Comparison of ENCODE assay signal across 8 cellular contexts in the genomic region with DNA sequence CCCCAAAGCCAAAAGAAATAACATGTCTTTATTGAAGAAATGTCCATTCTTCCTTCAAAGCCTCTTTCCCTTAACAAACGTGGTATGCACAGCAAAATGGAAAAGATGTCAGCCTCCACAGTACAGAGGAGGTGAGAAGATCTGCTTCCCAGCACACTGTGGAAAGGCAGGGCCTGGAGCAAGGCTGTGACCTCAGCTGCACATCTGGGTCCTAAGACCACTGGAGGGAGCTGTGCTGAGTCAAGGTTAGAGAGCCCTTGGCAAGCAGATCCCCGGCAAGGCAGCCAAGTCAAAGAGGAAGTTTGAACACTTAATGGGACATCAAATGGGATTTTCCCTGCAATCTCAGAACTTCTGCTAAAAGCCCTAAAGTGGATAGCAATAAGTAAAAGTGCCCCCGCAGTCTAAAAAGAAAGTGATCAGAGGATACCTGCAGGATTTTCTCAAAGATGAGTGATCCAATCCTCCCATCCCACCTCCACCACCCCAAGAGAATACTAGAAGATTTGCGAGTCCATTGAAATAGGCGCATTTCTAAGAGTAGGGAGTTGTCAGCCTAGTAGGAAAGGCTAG. TPM values are rescaled to one million over a fixed set of nuclear protein-coding genes. Genes with fewer than 3 reads are reported as not detected.
DNase-seq lines count a peak whose midpoint lies in the region; ATAC-seq and TF ChIP-seq lines count a peak whose summit lies in the region.

No MANE protein-coding gene starts in this region.

- DNase-seq in COLO668 (lab: John Stamatoyannopoulos, UW; ENCODE audit: unreplicated experiment), result peak; percentile 18
- DNase-seq in H9, result peak; percentile 86
- DNase-seq in SKM-1 treated with dmso at 0.1 percent for 144 hours (lab: John Stamatoyannopoulos, UW; ENCODE audit: unreplicated experiment), result peak; percentile 74
- DNase-seq in glomerular visceral epithelial cell (ENCODE audit: extremely low spot score), result peak; percentile 57
- DNase-seq in sigmoid colon, result peak; percentile 82
- no peak for DNase-seq in dorsolateral prefrontal cortex
- DNase-seq in stimulated activated naive CD4-positive, alpha-beta T cell treated with Interleukin-2 at 50 U/mL for 16 hours (lab: John Stamatoyannopoulos, UW), result no peak

- no peak overlapping the region for H4K8ac ChIP-seq in H9 (replicated peaks; ENCODE audit: insufficient read length, low read depth, low read length)

- no peak for ATAC-seq in HG03175 (IDR thresholded peaks at IDR 0.05; ENCODE audit: unreplicated experiment)

- no peak overlapping the region for H3K4me3 ChIP-seq in sigmoid colon
- H3K4me3 ChIP-seq in dorsolateral prefrontal cortex, result no peak overlapping the region

- H2BK12ac ChIP-seq in H9 (ENCODE audit: insufficient read length, low read depth, low read length), result no peak overlapping the region

- intact Hi-C loops in sigmoid colon (cut with DNase I) (no loop called here), dorsolateral prefrontal cortex (cut with DNase I) (no loop called here)

- no peaks in the 10 kb centered on the region for H3K36me3 ChIP-seq in sigmoid colon

- TF ChIP-seq CTCF in H9 (conservative IDR thresholded peaks at IDR 0.05) (peak; percentile 74), sigmoid colon (IDR thresholded peaks at IDR 0.05) (no peak), dorsolateral prefrontal cortex (IDR thresholded peaks at IDR 0.05 in 54 of 56, conservative IDR thresholded peaks at IDR 0.05 in 2 of 56; ENCODE audit: low read depth in 1 of 56, partially characterized antibody in 56 of 56) (peak in 23 of 56 donors; percentile 6 to 40 (median 20))

- peaks cover 54 to 62% of the 10 kb centered on the region in 2 experiments for H3K4me1 Mint-ChIP-seq in H9

- no peak for TF ChIP-seq POLR2A in sigmoid colon (IDR thresholded peaks at IDR 0.05)

- no peaks in the 10 kb centered on the region for H4K20me1 ChIP-seq in H9 (ENCODE audit: control insufficient read depth, insufficient read depth, insufficient read length)

- H2BK20ac ChIP-seq in H9 (ENCODE audit: low read depth, low read length, poor library complexity, severe bottlenecking), result no peak overlapping the region

- WGBS in H9 (ENCODE audit: extremely low coverage, insufficient read length, low lambda C conversion rate), result no CpG with 5 or more reads among the region's 5 CpGs
- WGBS in sigmoid colon, 2 donors, result 46 to 53% methylated on average over 5 of the region's 5 CpGs

- H3K79me1 ChIP-seq in H9 (ENCODE audit: insufficient read depth, low read depth, low read length, poor library complexity, severe bottlenecking), result no peaks in the 10 kb centered on the region

- no peak overlapping the region for H2BK120ac ChIP-seq in H9 (ENCODE audit: low read depth, low read length, poor library complexity, severe bottlenecking)

- H3K4ac ChIP-seq in H9 (ENCODE audit: low read depth, low read length), result no peak overlapping the region

- no peak overlapping the region for H2AFZ ChIP-seq in H9 (ENCODE audit: low read length)

- no peak overlapping the region for H3K23ac ChIP-seq in H9 (ENCODE audit: insufficient read length, low read depth, low read length)

- no peaks in the 10 kb centered on the region for H3K9me3 Mint-ChIP-seq in H9

- H4K91ac ChIP-seq in H9 (ENCODE audit: insufficient read length, low read depth, low read length), result no peak overlapping the region

- H3K4me1 ChIP-seq in H9 (ENCODE audit: insufficient read depth, low read length), result peaks cover 16% of the 10 kb centered on the region; the same call in 1 of the 2 replicates
- H3K4me1 ChIP-seq in sigmoid colon, result peaks cover 0 to 33% (median 29%) of the 10 kb centered on the region in 4 donors

- no peak overlapping the region for H2BK15ac ChIP-seq in H9 (ENCODE audit: low read depth, low read length)

- H3T11ph ChIP-seq in H9 (ENCODE audit: low read length), result no peak overlapping the region

- H3K4me2 ChIP-seq in H9 (ENCODE audit: insufficient read depth, insufficient read length, low read length), result no peak overlapping the region

- H3K23me2 ChIP-seq in H9 (ENCODE audit: insufficient read length, low read depth, low read length, poor library complexity, severe bottlenecking), result no peaks in the 10 kb centered on the region

- no peak overlapping the region for H4K5ac ChIP-seq in H9 (ENCODE audit: insufficient read length, low read depth, low read length)

- H3K4me3 Mint-ChIP-seq in H9, result no peak overlapping the region

- no peak overlapping the region for H3K18ac ChIP-seq in H9 (ENCODE audit: insufficient read length, low read depth, low read length)

- H3K9me3 ChIP-seq in H9 (ENCODE audit: control insufficient read depth, low read depth, low read length), result no peaks in the 10 kb centered on the region
- H3K9me3 ChIP-seq in sigmoid colon, result no peaks in the 10 kb centered on the region

- H3K14ac ChIP-seq in H9 (ENCODE audit: insufficient read depth, low read length), result no peak overlapping the region

- H2BK5ac ChIP-seq in H9 (ENCODE audit: insufficient read length, low read length), result no peak overlapping the region

- H2AK5ac ChIP-seq in H9 (ENCODE audit: insufficient read length, low read length), result no peak overlapping the region

- H3K27ac Mint-ChIP-seq in H9, result peak overlapping the region; percentile 12 to 78 (median 37); a peak in 3 of 7 replicates

- H3K36me3 Mint-ChIP-seq in H9 (ENCODE audit: insufficient read depth in 1 of 3, low read depth in 3 of 3), result 0 out of 7 replicates have a peak, but pooled peaks cover 0 to 2% (median 0%) of the 10 kb centered on the region in 3 experiments

- H3K9ac ChIP-seq in H9 (ENCODE audit: extremely low read depth, insufficient read length, low read length), result no peak overlapping the region

- H3K27me3 ChIP-seq in H9 (ENCODE audit: insufficient read depth, low read length), result no peaks in the 10 kb centered on the region
- no peaks in the 10 kb centered on the region for H3K27me3 ChIP-seq in sigmoid colon
- H3K27me3 ChIP-seq in dorsolateral prefrontal cortex, result no peaks in the 10 kb centered on the region

- no peak for TF ChIP-seq EP300 in sigmoid colon (IDR thresholded peaks at IDR 0.05)

- H3K27ac ChIP-seq in H9 (ENCODE audit: insufficient read length, low read depth, low read length), result no peak overlapping the region
- no peak overlapping the region for H3K27ac ChIP-seq in sigmoid colon
- H3K27ac ChIP-seq in dorsolateral prefrontal cortex, result no peak overlapping the region

- no peaks in the 10 kb centered on the region for H3K79me2 ChIP-seq in H9 (ENCODE audit: insufficient read depth, low read length)

- peaks cover 14% of the 10 kb centered on the region for H3K27me3 Mint-ChIP-seq in H9 (ENCODE audit: low read depth)

- H3K56ac ChIP-seq in H9 (ENCODE audit: insufficient read length, low read depth, low read length), result no peak overlapping the region

RNA-seq across cellular contexts. Expression of gene UNC5CL, which starts 39.4 kb away (rescaled TPM):
- 0.79 and 0.81 TPM in 2 replicates for total RNA-seq in H9 (2021)
- total RNA-seq in sigmoid colon, result 1 to 10 TPM in 2 of 4 donors, under 1 TPM in 2; 0.36 to 1.8 (median 0.82) TPM
- polyA plus RNA-seq in sigmoid colon, result 1 to 10 TPM in 2 of 3 donors, under 1 TPM in 1; 0.46 to 6.0 (median 1.2) TPM
- total RNA-seq in dorsolateral prefrontal cortex, result 1 to 10 TPM in 82 of 120 experiments, under 1 TPM in 38; 0.17 to 4.8 (median 1.4) TPM

RNA-seq across cellular contexts. Expression of gene TSPO2, which starts 42.7 kb away (rescaled TPM):
- not detected in 2 replicates for total RNA-seq in H9 (2021)
- total RNA-seq in sigmoid colon, result not detected
- under 1 TPM in 1 of 3 donors, not detected in 2; 0.48 TPM for polyA plus RNA-seq in sigmoid colon
- total RNA-seq in dorsolateral prefrontal cortex, result not detected

RNA-seq across cellular contexts. Expression of gene APOBEC2, which starts 53.4 kb away (rescaled TPM):
- not detected in 2 replicates for total RNA-seq in H9 (2021)
- 1 to 10 TPM in 1 of 4 donors, under 1 TPM in 3; 0.66 to 1.1 (median 0.70) TPM for total RNA-seq in sigmoid colon
- polyA plus RNA-seq in sigmoid colon, result under 1 TPM in 1 of 3 donors, not detected in 2; 0.20 TPM
- not detected for total RNA-seq in dorsolateral prefrontal cortex

Comparison
In these comparisons a context has a peak if more than half of its experiments do, and no peak if none do; other contexts are left out.
1. DNase-seq: peak in COLO668 (single experiment), H9 (single experiment), SKM-1 treated with dmso at 0.1 percent for 144 hours (single experiment), glomerular visceral epithelial cell (single experiment) and sigmoid colon (single experiment); none in dorsolateral prefrontal cortex (0 of 10) and stimulated activated naive CD4-positive, alpha-beta T cell treated with Interleukin-2 at 50 U/mL for 16 hours (single experiment).